8 cellular contexts compared by ENCODE assay signal in the genomic region with DNA sequence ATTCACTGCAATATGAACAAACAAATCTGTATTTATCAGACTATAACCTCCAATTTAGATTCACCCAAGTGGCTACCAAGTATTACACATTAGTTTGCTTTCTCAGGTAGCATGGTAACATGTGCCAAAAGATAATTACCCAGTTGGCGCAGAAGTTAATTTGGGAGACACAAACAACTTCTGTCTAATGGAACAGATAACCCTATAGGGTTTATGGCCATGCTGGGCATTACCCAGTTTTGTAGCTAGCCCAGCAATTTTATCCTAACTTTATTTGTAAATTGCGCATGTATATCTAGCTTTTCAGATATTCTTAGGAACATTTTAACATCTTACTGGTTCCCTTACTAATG. TPM values are rescaled to one million over a fixed set of nuclear protein-coding genes. Genes with fewer than 3 reads are reported as not detected.
DNase-seq lines count a peak whose midpoint lies in the region; ATAC-seq and TF ChIP-seq lines count a peak whose summit lies in the region.

No MANE protein-coding gene starts in this region.

- intact Hi-C loops in colonic mucosa (cut with DNase I): no loop called here

- no peak for ATAC-seq in GM21360 (IDR thresholded peaks at IDR 0.05; ENCODE audit: unreplicated experiment)
- ATAC-seq in HG03025 (IDR thresholded peaks at IDR 0.05; ENCODE audit: low FRiP score, unreplicated experiment): no peak
- no peak for ATAC-seq in HG02870 (IDR thresholded peaks at IDR 0.05; ENCODE audit: unreplicated experiment)

- POLR2A ChIA-PET in AG04449 (lab: Yijun Ruan, JAX): interaction anchor here (0.6 to 1.5 kb wide), 8 partner anchors 12 to 641 kb away, joined by 3 to 8 read pairs (median 4); partner anchors contain the start of genes EIF5A2 and SKIL

- CTCF ChIA-PET in AG04449 (lab: Yijun Ruan, JAX): interaction anchor here (0.8 kb wide), 2 partner anchors 452 to 455 kb away, joined by 3 read pairs; no protein-coding TSS in a partner anchor

- H3K9ac ChIP-seq in colonic mucosa (ENCODE audit: low read depth in 2 of 2, low read length in 2 of 2): peak overlapping the region in 1 of 2 donors; percentile 83

- no peak for DNase-seq in AG04449 (ENCODE audit: low read depth, low spot score)
- peak; percentile 20 for DNase-seq in colonic mucosa
- DNase-seq in myocyte (ENCODE audit: low read depth): peak; percentile 28
- DNase-seq in NCI-H774 (lab: John Stamatoyannopoulos, UW): no peak

- H3K36me3 ChIP-seq in KOPT-K1 (ENCODE audit: insufficient read depth, low read length) (peaks cover 45% of the 10 kb centered on the region), colonic mucosa (no peaks in the 10 kb centered on the region)

- H3K27ac ChIP-seq in KOPT-K1 (ENCODE audit: low read depth, low read length, poor library complexity, severe bottlenecking): peak overlapping the region; percentile 89
- peak overlapping the region; percentile 79 for H3K27ac ChIP-seq in colonic mucosa

- H3K27me3 ChIP-seq in colonic mucosa: no peaks in the 10 kb centered on the region

- TF ChIP-seq CTCF in AG04449 (IDR thresholded peaks at IDR 0.05; ENCODE audit: insufficient read depth, low read length, missing control alignments) (no peak), colonic mucosa (IDR thresholded peaks at IDR 0.05) (no peak)

- H3K4me3 ChIP-seq in AG04449 (ENCODE audit: low read depth, low read length) (peak overlapping the region; percentile 80), colonic mucosa (peak overlapping the region; percentile 53)

- H3K9me3 ChIP-seq in KOPT-K1 (ENCODE audit: insufficient read depth, low read length, poor library complexity, severe bottlenecking) (no peaks in the 10 kb centered on the region), colonic mucosa (no peaks in the 10 kb centered on the region)

- H3K4me1 ChIP-seq in colonic mucosa: peaks cover 16% of the 10 kb centered on the region

RNA-seq across cellular contexts. Expression of gene RPL22L1, which starts 0.8 kb away (rescaled TPM):
- total RNA-seq in colonic mucosa: 10 to 100 TPM; 37.7 to 67.8 TPM
- total RNA-seq in myocyte: 143 and 159 TPM in 2 replicates
- polyA plus RNA-seq in myocyte (2012): 46.0 TPM

RNA-seq across cellular contexts. Expression of gene EIF5A2, which starts 39.2 kb away (rescaled TPM):
- total RNA-seq in colonic mucosa (1 to 10 TPM; 6.1 to 9.6 TPM), myocyte (13.2 and 14.3 TPM in 2 replicates)
- polyA plus RNA-seq in myocyte (2012): 9.3 TPM

Comparison
In these comparisons a context has a peak if more than half of its experiments do, and no peak if none do; other contexts are left out.
1. DNase-seq: peak in colonic mucosa (single experiment) and myocyte (single experiment); none in AG04449 (single experiment) and NCI-H774 (single experiment).